27 cellular contexts compared by ENCODE assay signal in genomic region chr7:132901241-132901640, GRCh38.
"Had no signal": no experiment of that assay in that cellular context is flagged by ENCODE, and none has a peak within 500 bp of the region (broad histone marks: within the 10 kb centered on the region; RNA-seq: fewer than 3 reads in every experiment).

No MANE protein-coding gene starts in this region.

- ATAC-seq: activated naive CD4-positive, alpha-beta T cell treated with anti-CD3 and anti-CD28 coated beads, Interleukin-2, amount 50 U/mL, for 72 hours; activated naive CD8-positive, alpha-beta T cell treated with anti-CD3 and anti-CD28 coated beads, Interleukin-2, amount 50 U/mL, for 24 hours; activated T-cell treated with anti-CD3 and anti-CD28 coated beads, Interleukin-2, amount 50 U/mL, for 4 hours; PC-3; Right ventricle myocardium inferior; WTC11 had no signal

- H3K27me3 ChIP-seq: SJCRH30 had no signal

- DNase-seq: activated CD4-positive, alpha-beta T cell treated with anti-CD3 and anti-CD28 coated beads for 1 hour; activated CD4-positive, alpha-beta T cell treated with anti-CD3 and anti-CD28 coated beads, Interleukin-2, amount 10 ng/mL, durations not matched to agents 24 days and 14 days; activated CD4-positive, alpha-beta T cell treated with anti-CD3 and anti-CD28 coated beads, Interleukin-2, amount 50 U/mL, for 48 hours; activated CD8-positive, alpha-beta memory T cell treated with anti-CD3 and anti-CD28 coated beads for 24 hours; activated effector memory CD4-positive, alpha-beta T cell treated with anti-CD3 and anti-CD28 coated beads, Interleukin-2, amount 50 U/mL, for 16 hours; activated naive CD4-positive, alpha-beta T cell treated with Interleukin-2 at 50 U/mL for 16 hours; activated naive CD8-positive, alpha-beta T cell treated with anti-CD3 and anti-CD28 coated beads, Interleukin-2, amount 50 U/mL, for 24 hours; activated T-cell treated with anti-CD3 and anti-CD28 coated beads, Interleukin-2, amount 50 U/mL, for 4 hours; amygdala; KG1; NCI-H1092; NCI-H1417 treated with DMSO at 0.1 percent for 48 hours; NCI-H1694; NCI-H2029; NCI-H2107; NCI-H2171 treated with DMSO at 0.1 percent for 48 hours; NCI-H226; NCI-H510A treated with DMSO at 0.1 percent for 48 hours; PC-3; SJCRH30 had no signal

- H3K27me3 Mint-ChIP-seq: activated CD4-positive, alpha-beta T cell treated with anti-CD3 and anti-CD28 coated beads, Interleukin-2, amount 10 ng/mL, durations not matched to agents 24 days and 14 days; activated naive CD8-positive, alpha-beta T cell treated with anti-CD3 and anti-CD28 coated beads, Interleukin-2, amount 50 U/mL, for 24 hours; brain; central memory CD8-positive, alpha-beta T cell; IgD-negative memory B cell had no signal

- H3K27ac Mint-ChIP-seq: activated CD4-positive, alpha-beta T cell treated with anti-CD3 and anti-CD28 coated beads, Interleukin-2, amount 10 ng/mL, durations not matched to agents 24 days and 14 days; activated naive CD4-positive, alpha-beta T cell treated with anti-CD3 and anti-CD28 coated beads, Interleukin-2, amount 50 U/mL, for 72 hours; activated naive CD8-positive, alpha-beta T cell treated with anti-CD3 and anti-CD28 coated beads, Interleukin-2, amount 50 U/mL, for 24 hours; brain; IgD-negative memory B cell; T-helper 1 cell treated with Interleukin-12 subunit alpha and Interleukin-12 subunit beta and Interleukin-4 antibody, amounts not matched to agents 30 μg/mL and 1 μg/mL, for 36 hours; WTC11 had no signal

- H3K4me3 ChIP-seq: SJCRH30 had no signal

- H3K9me3 Mint-ChIP-seq: activated naive CD4-positive, alpha-beta T cell treated with anti-CD3 and anti-CD28 coated beads, Interleukin-2, amount 50 U/mL, for 72 hours; activated T-cell treated with anti-CD3 and anti-CD28 coated beads, Interleukin-2, amount 50 U/mL, for 4 hours; central memory CD8-positive, alpha-beta T cell; IgD-negative memory B cell had no signal

- H3K4me3 Mint-ChIP-seq: activated CD4-positive, alpha-beta T cell treated with anti-CD3 and anti-CD28 coated beads, Interleukin-2, amount 10 ng/mL, durations not matched to agents 24 days and 14 days; activated naive CD8-positive, alpha-beta T cell treated with anti-CD3 and anti-CD28 coated beads, Interleukin-2, amount 50 U/mL, for 24 hours; activated T-cell treated with anti-CD3 and anti-CD28 coated beads, Interleukin-2, amount 50 U/mL, for 4 hours; brain; central memory CD8-positive, alpha-beta T cell; IgD-negative memory B cell; T-helper 1 cell treated with Interleukin-12 subunit alpha and Interleukin-12 subunit beta and Interleukin-4 antibody, amounts not matched to agents 30 μg/mL and 1 μg/mL, for 36 hours; WTC11 had no signal

- H3K27ac ChIP-seq: SJCRH30 had no signal
